In genomic region chr6:41734666-41735426, GRCh38 we compare ENCODE assay signal across 1 cellular context.
TF ChIP-seq lines count a peak whose summit lies in the region.

No MANE protein-coding gene starts in this region.

TF ChIP-seq in HEK293, 187 proteins besides CTCF, POLR2A, EP300 and RAD21 (continued from another document and continues in another):
- TF ChIP-seq ZNF394 (tag by site-specific recombination; IDR thresholded peaks at IDR 0.05; ENCODE audit: borderline replicate concordance), result no peak
- TF ChIP-seq ZNF660 (tag by site-specific recombination; IDR thresholded peaks at IDR 0.05), result no peak
- no peak; the same call in 1 of the 2 replicates for TF ChIP-seq KLF7 (tag by site-specific recombination; IDR thresholded peaks at IDR 0.05; ENCODE audit: borderline replicate concordance)
- TF ChIP-seq SP2 (tag by site-specific recombination; IDR thresholded peaks at IDR 0.05), result peak; percentile 69
- TF ChIP-seq BCL6B (tag by site-specific recombination; IDR thresholded peaks at IDR 0.05), result no peak
- no peak for TF ChIP-seq HIC1 (tag by site-specific recombination; IDR thresholded peaks at IDR 0.05)
- TF ChIP-seq ZNF10 (tag by site-specific recombination; IDR thresholded peaks at IDR 0.05), result no peak
- no peak for TF ChIP-seq ZNF513 (tag by site-specific recombination; IDR thresholded peaks at IDR 0.05)
- TF ChIP-seq ZNF571 (tag by site-specific recombination; IDR thresholded peaks at IDR 0.05), result no peak
- TF ChIP-seq ZNF544 (tag by site-specific recombination; IDR thresholded peaks at IDR 0.05), result no peak
- no peak for TF ChIP-seq SETDB1 (IDR thresholded peaks at IDR 0.05; ENCODE audit: insufficient read length, low read length)
- TF ChIP-seq ZBTB44 (tag by site-specific recombination; IDR thresholded peaks at IDR 0.05), result no peak
- TF ChIP-seq IKZF3 (tag by site-specific recombination; IDR thresholded peaks at IDR 0.05), result no peak
- no peak for TF ChIP-seq TRIM28 (IDR thresholded peaks at IDR 0.05; ENCODE audit: borderline replicate concordance, low read length)
- no peak for TF ChIP-seq ZNF488 (tag by site-specific recombination; IDR thresholded peaks at IDR 0.05)
- 0 out of 2 replicates have a peak, but pooled peaks have one; percentile 21 for TF ChIP-seq ZSCAN23 (tag by site-specific recombination; IDR thresholded peaks at IDR 0.05)
- no peak for TF ChIP-seq SALL2 (tag by site-specific recombination; IDR thresholded peaks at IDR 0.05; ENCODE audit: borderline replicate concordance)
- no peak for TF ChIP-seq ZNF114 (tag by site-specific recombination; IDR thresholded peaks at IDR 0.05)
- no peak for TF ChIP-seq ZSCAN4 (tag by site-specific recombination; IDR thresholded peaks at IDR 0.05)
- TF ChIP-seq KLF8 (tag by site-specific recombination; IDR thresholded peaks at IDR 0.05), result peak; percentile 43; the same call in 1 of the 2 replicates
- TF ChIP-seq ZFP37 (tag by site-specific recombination; IDR thresholded peaks at IDR 0.05), result no peak
- TF ChIP-seq ZNF654 (tag by site-specific recombination; IDR thresholded peaks at IDR 0.05; ENCODE audit: low read depth), result no peak
- no peak for TF ChIP-seq PRDM2 (tag by site-specific recombination; IDR thresholded peaks at IDR 0.05; ENCODE audit: borderline replicate concordance)
- TF ChIP-seq ZNF19 (tag by site-specific recombination; IDR thresholded peaks at IDR 0.05; ENCODE audit: low read depth), result no peak
- peak; percentile 55 for TF ChIP-seq KLF1 (tag by site-specific recombination; IDR thresholded peaks at IDR 0.05)
- no peak for TF ChIP-seq ZSCAN18 (tag by site-specific recombination; IDR thresholded peaks at IDR 0.05)
- 0 out of 2 replicates have a peak, but pooled peaks have one; percentile 1 for TF ChIP-seq SP7 (tag by site-specific recombination; IDR thresholded peaks at IDR 0.05)
- TF ChIP-seq ZNF621 (tag by site-specific recombination; IDR thresholded peaks at IDR 0.05), result no peak
- TF ChIP-seq ZNF670 (tag by site-specific recombination; IDR thresholded peaks at IDR 0.05; ENCODE audit: low read depth), result no peak
- TF ChIP-seq ZNF133 (tag by site-specific recombination; IDR thresholded peaks at IDR 0.05), result no peak; the same call in 1 of the 2 replicates
- no peak for TF ChIP-seq ZNF549 (tag by site-specific recombination; IDR thresholded peaks at IDR 0.05)
- TF ChIP-seq YY2 (tag by site-specific recombination; IDR thresholded peaks at IDR 0.05), result no peak
- TF ChIP-seq ZNF830 (tag by site-specific recombination; IDR thresholded peaks at IDR 0.05; ENCODE audit: low read depth), result no peak
- 0 out of 2 replicates have a peak, but pooled peaks have one; percentile 33 for TF ChIP-seq BCL11B (tag by site-specific recombination; IDR thresholded peaks at IDR 0.05; ENCODE audit: low read depth)
- no peak for TF ChIP-seq ZNF561 (tag by site-specific recombination; IDR thresholded peaks at IDR 0.05; ENCODE audit: borderline replicate concordance)
- no peak for TF ChIP-seq PRDM4 (tag by site-specific recombination; IDR thresholded peaks at IDR 0.05)
- TF ChIP-seq ZNF530 (tag by site-specific recombination; IDR thresholded peaks at IDR 0.05; ENCODE audit: low read depth), result no peak
- no peak for TF ChIP-seq ZNF701 (tag by site-specific recombination; IDR thresholded peaks at IDR 0.05)
- TF ChIP-seq ZNF146 (tag by site-specific recombination; IDR thresholded peaks at IDR 0.05), result no peak
